27 cellular contexts compared by ENCODE assay signal in genomic region chr3:134038716-134039115, GRCh38. TPM values are rescaled to one million over a fixed set of nuclear protein-coding genes. Genes with fewer than 3 reads are reported as not detected.
DNase-seq lines count a peak whose midpoint lies in the region; ATAC-seq, FAIRE-seq and TF ChIP-seq lines count a peak whose summit lies in the region.
"Had no signal": no experiment of that assay in that cellular context is flagged by ENCODE, and none has a peak within 500 bp of the region (broad histone marks: within the 10 kb centered on the region; RNA-seq: fewer than 3 reads in every experiment).

No MANE protein-coding gene starts in this region.

- TF ChIP-seq CTCF in Peyer's patch (IDR thresholded peaks at IDR 0.05), result no peak
- no peak for TF ChIP-seq CTCF in HepG2 (CRISPR knock-in tag; IDR thresholded peaks at IDR 0.05)

- intact Hi-C loops in HepG2 (cut with micrococcal nuclease; ENCODE audit: unreplicated experiment) (loop anchor here (1.0 kb wide), 1 partner anchor 108 kb away; no protein-coding TSS in a partner anchor), posterior vena cava (cut with DNase I) (no loop called here)

- H3K9me3 ChIP-seq in Peyer's patch (no peaks in the 10 kb centered on the region), HepG2 (ENCODE audit: low read length) (no peaks in the 10 kb centered on the region)
- H3K9me3 ChIP-seq: thoracic aorta had no signal

- POLR2A ChIA-PET in HepG2 (lab: Yijun Ruan, JAX), result no interaction called here

- H3K9ac ChIP-seq in HepG2 (ENCODE audit: insufficient read depth, low read depth, low read length), result no peak overlapping the region

- no peak overlapping the region for H2AFZ ChIP-seq in HepG2 (ENCODE audit: low read length)

- 49% methylated on average over 4 of the region's 8 CpGs for WGBS in HepG2 (ENCODE audit: low lambda C conversion rate)

- BruUV-seq in HepG2 (replicated peaks; lab: Mats Ljungman, UMichigan), result no TSS peak

- H3K27me3 ChIP-seq in Peyer's patch (no peaks in the 10 kb centered on the region), HepG2 (ENCODE audit: control insufficient read depth in 1 of 2, insufficient read depth in 2 of 2, low read length in 2 of 2) (peaks cover 0 to 2% of the 10 kb centered on the region in 2 experiments; a peak in 1 of 5 replicates)
- H3K27me3 ChIP-seq: body of pancreas had no signal

- no peaks in the 10 kb centered on the region for H3K79me2 ChIP-seq in HepG2 (ENCODE audit: insufficient read depth, low read length)

- ATAC-seq in HepG2 (peak; percentile 28), GM21367 (IDR thresholded peaks at IDR 0.05; ENCODE audit: unreplicated experiment) (no peak), HG03139 (IDR thresholded peaks at IDR 0.05; ENCODE audit: unreplicated experiment) (no peak)
- ATAC-seq: activated CD4-positive, alpha-beta T cell treated with anti-CD3 and anti-CD28 coated beads for 36 hours; activated CD8-positive, alpha-beta T cell treated with anti-CD3 and anti-CD28 coated beads, Interleukin-2, amount 10 ng/mL, durations not matched to agents 7 days and 5 days had no signal

- no peaks in the 10 kb centered on the region for H4K20me1 ChIP-seq in HepG2 (ENCODE audit: insufficient read depth, low read length)

- H3K27ac ChIP-seq in Peyer's patch (peak overlapping the region in 3 of 4 donors; percentile 68 to 94 (median 89)), HepG2 (ENCODE audit: extremely low read length, insufficient read depth, low read length) (no peak overlapping the region)
- H3K27ac ChIP-seq: body of pancreas, dorsolateral prefrontal cortex, thoracic aorta had no signal

- no peak for TF ChIP-seq POLR2A in Peyer's patch (IDR thresholded peaks at IDR 0.05)
- TF ChIP-seq POLR2A in HepG2 (IDR thresholded peaks at IDR 0.05; ENCODE audit: insufficient read depth in 1 of 2, low read depth in 2 of 2, low read length in 2 of 2), result no peak

- H3K36me3 ChIP-seq in Peyer's patch (no peaks in the 10 kb centered on the region), HepG2 (replicated peaks in 1 of 2; ENCODE audit: control insufficient read depth in 1 of 2, insufficient read depth in 2 of 2, low read length in 2 of 2) (no peaks in the 10 kb centered on the region)
- H3K36me3 ChIP-seq: thoracic aorta had no signal

- CTCF ChIA-PET in HepG2 (lab: Yijun Ruan, JAX; ENCODE audit: low intra/inter-chr PET ratio, low total read pairs), result interaction anchor here (2.1 kb wide), 1 partner anchor 108 kb away, joined by 12 read pairs; no protein-coding TSS in a partner anchor

- H3K4me3 ChIP-seq in Peyer's patch, result peak overlapping the region in 1 of 4 donors; percentile 15
- H3K4me3 ChIP-seq in HepG2 (replicated peaks in 1 of 3; ENCODE audit: insufficient read depth in 1 of 3, low read depth in 2 of 3, low read length in 3 of 3), result peak overlapping the region in 1 of 3 experiments; percentile 44; a peak in 1 of 6 replicates
- H3K4me3 ChIP-seq: body of pancreas, dorsolateral prefrontal cortex, thoracic aorta had no signal

- H3K4me1 ChIP-seq in Peyer's patch (peaks cover 0 to 18% (median 0%) of the 10 kb centered on the region in 4 donors), HepG2 (ENCODE audit: insufficient read depth, low read length) (peaks cover 30% of the 10 kb centered on the region)
- H3K4me1 ChIP-seq: body of pancreas had no signal

- H3K4me2 ChIP-seq in HepG2 (ENCODE audit: low read depth, low read length), result peak overlapping the region; percentile 59

- peak; percentile 16 for DNase-seq in D341Med (ENCODE audit: low spot score)
- peak in 1 of 3 donors; percentile 54 for DNase-seq in Peyer's patch
- no peak for DNase-seq in HepG2 (ENCODE audit: low spot score)
- DNase-seq in posterior vena cava (ENCODE audit: low spot score), result peak; percentile 71
- no peak for DNase-seq in HK-2 (ENCODE audit: unreplicated experiment)
- DNase-seq in GM19238 (ENCODE audit: insufficient read length, low spot score), result no peak
- DNase-seq: activated CD4-positive, alpha-beta T cell treated with anti-CD3 and anti-CD28 coated beads for 36 hours; activated CD8-positive, alpha-beta T cell treated with anti-CD3 and anti-CD28 coated beads, Interleukin-2, amount 10 ng/mL, durations not matched to agents 7 days and 5 days; activated naive CD4-positive, alpha-beta T cell treated with anti-CD3 and anti-CD28 coated beads, Interleukin-2, amount 50 U/mL, for 16 hours; body of pancreas; CD4-positive, alpha-beta memory T cell; cerebellar nuclear complex; dorsolateral prefrontal cortex; EL; hypothalamus; left cardiac atrium; NCI-H1048; NCI-H1694; NCI-H446; NCI-H774; SIG-M5; stimulated activated naive CD4-positive, alpha-beta T cell treated with Interleukin-2 at 50 U/mL for 16 hours had no signal

- no peak for FAIRE-seq in HepG2 (lab: Jason Lieb, UNC)
- FAIRE-seq: endothelial cell of umbilical vein, GM18507 had no signal

- TF ChIP-seq EP300 in HepG2 (IDR thresholded peaks at IDR 0.05; ENCODE audit: low read depth in 2 of 2, low read length in 2 of 2), result no peak
- no peak for TF ChIP-seq EP300 in HepG2 (CRISPR knock-in tag; IDR thresholded peaks at IDR 0.05; ENCODE audit: borderline replicate concordance)

- in situ Hi-C loops in HepG2 (cut with HindIII; ENCODE audit: extremely low pct_ligation_motif_present, low pct_unique_long_range_greater_than_20kb), result no loop called here

- TF ChIP-seq RAD21 in HepG2 (CRISPR knock-in tag; IDR thresholded peaks at IDR 0.05), result no peak

TF ChIP-seq in HepG2, 621 proteins besides CTCF, POLR2A, EP300 and RAD21 (continues in another document):
- no peak for TF ChIP-seq CAMTA2 (CRISPR knock-in tag; IDR thresholded peaks at IDR 0.05; ENCODE audit: borderline replicate concordance)
- TF ChIP-seq MTF1 (CRISPR knock-in tag; IDR thresholded peaks at IDR 0.05), result no peak
- TF ChIP-seq, protein P1, sequence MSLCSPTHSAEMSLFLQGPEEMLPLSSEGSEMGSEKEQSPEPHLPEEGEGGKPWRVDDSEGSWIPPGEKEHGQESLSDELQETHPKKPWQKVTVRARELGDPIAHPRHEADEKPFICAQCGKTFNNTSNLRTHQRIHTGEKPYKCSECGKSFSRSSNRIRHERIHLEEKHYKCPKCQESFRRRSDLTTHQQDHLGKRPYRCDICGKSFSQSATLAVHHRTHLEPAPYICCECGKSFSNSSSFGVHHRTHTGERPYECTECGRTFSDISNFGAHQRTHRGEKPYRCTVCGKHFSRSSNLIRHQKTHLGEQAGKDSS (CRISPR knock-in tag; IDR thresholded peaks at IDR 0.05; ENCODE audit: borderline replicate concordance, low read depth), result no peak
- TF ChIP-seq, protein P2, sequence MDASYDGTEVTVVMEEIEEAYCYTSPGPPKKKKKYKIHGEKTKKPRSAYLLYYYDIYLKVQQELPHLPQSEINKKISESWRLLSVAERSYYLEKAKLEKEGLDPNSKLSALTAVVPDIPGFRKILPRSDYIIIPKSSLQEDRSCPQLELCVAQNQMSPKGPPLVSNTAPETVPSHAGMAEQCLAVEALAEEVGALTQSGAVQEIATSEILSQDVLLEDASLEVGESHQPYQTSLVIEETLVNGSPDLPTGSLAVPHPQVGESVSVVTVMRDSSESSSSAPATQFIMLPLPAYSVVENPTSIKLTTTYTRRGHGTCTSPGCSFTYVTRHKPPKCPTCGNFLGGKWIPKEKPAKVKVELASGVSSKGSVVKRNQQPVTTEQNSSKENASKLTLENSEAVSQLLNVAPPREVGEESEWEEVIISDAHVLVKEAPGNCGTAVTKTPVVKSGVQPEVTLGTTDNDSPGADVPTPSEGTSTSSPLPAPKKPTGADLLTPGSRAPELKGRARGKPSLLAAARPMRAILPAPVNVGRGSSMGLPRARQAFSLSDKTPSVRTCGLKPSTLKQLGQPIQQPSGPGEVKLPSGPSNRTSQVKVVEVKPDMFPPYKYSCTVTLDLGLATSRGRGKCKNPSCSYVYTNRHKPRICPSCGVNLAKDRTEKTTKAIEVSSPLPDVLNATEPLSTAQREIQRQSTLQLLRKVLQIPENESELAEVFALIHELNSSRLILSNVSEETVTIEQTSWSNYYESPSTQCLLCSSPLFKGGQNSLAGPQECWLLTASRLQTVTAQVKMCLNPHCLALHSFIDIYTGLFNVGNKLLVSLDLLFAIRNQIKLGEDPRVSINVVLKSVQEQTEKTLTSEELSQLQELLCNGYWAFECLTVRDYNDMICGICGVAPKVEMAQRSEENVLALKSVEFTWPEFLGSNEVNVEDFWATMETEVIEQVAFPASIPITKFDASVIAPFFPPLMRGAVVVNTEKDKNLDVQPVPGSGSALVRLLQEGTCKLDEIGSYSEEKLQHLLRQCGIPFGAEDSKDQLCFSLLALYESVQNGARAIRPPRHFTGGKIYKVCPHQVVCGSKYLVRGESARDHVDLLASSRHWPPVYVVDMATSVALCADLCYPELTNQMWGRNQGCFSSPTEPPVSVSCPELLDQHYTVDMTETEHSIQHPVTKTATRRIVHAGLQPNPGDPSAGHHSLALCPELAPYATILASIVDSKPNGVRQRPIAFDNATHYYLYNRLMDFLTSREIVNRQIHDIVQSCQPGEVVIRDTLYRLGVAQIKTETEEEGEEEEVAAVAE (CRISPR knock-in tag; IDR thresholded peaks at IDR 0.05; ENCODE audit: borderline replicate concordance), result no peak
- TF ChIP-seq ZNF737 (CRISPR knock-in tag; IDR thresholded peaks at IDR 0.05; ENCODE audit: borderline replicate concordance), result no peak

RNA-seq across cellular contexts. Expression of gene SLCO2A1, which starts 9.0 kb away (rescaled TPM):
- 10 to 100 TPM; 15.0 to 33.0 (median 19.2) TPM for total RNA-seq in Peyer's patch
- total RNA-seq in HepG2 (2016; rRNA removed; fragmentation: Illumina TruSeq; extraction: Trizol), result not detected in 2 replicates
- not detected in 2 replicates for total RNA-seq in HepG2 (2016; cell fraction: cytosol; rRNA removed; fragmentation: Illumina TruSeq; extraction: Trizol; ENCODE audit: low read depth)
- not detected in 2 replicates for total RNA-seq in HepG2 (2016; cell fraction: insoluble cytoplasmic fraction; rRNA removed; fragmentation: Illumina TruSeq; extraction: Trizol)
- not detected in 2 replicates for total RNA-seq in HepG2 (2016; cell fraction: membrane; rRNA removed; fragmentation: Illumina TruSeq; extraction: Trizol)
- total RNA-seq in HepG2 (2016; cell fraction: nucleus; rRNA removed; fragmentation: Illumina TruSeq; extraction: Trizol), result not detected in 2 replicates
- polyA plus RNA-seq in HepG2 (2011; rRNA removed), result 0.04 and 0.14 TPM in 2 replicates
- polyA plus RNA-seq in HepG2 (2011; cell fraction: cytosol; rRNA removed), result 0.03 TPM in 1 of 2 replicates, not detected in the other
- 0.12 and 0.59 TPM in 2 replicates for polyA plus RNA-seq in HepG2 (2011; cell fraction: nucleus; rRNA removed)
- 0.15 and 0.32 TPM in 2 replicates for polyA plus RNA-seq in HepG2 (2012)
- polyA plus RNA-seq in HepG2 (2016; cell fraction: cytosol; fragmentation: Illumina TruSeq; extraction: Trizol; ENCODE audit: low read depth), result not detected in 2 replicates
- polyA plus RNA-seq in HepG2 (2016; cell fraction: insoluble cytoplasmic fraction; fragmentation: Illumina TruSeq; extraction: Trizol; ENCODE audit: low read depth), result not detected in 2 replicates
- polyA plus RNA-seq in HepG2 (2016; cell fraction: membrane; fragmentation: Illumina TruSeq; extraction: Trizol; ENCODE audit: low read depth), result not detected in 2 replicates
- polyA plus RNA-seq in HepG2 (2016; cell fraction: nucleus; fragmentation: Illumina TruSeq; extraction: Trizol; ENCODE audit: insufficient read depth, low read depth), result not detected in 2 replicates
- 0.05 TPM in 1 of 2 replicates, not detected in the other for polyA minus RNA-seq in HepG2 (2011; rRNA and poly(A)+ RNA removed; ENCODE audit: low replicate concordance)
- polyA minus RNA-seq in HepG2 (2011; cell fraction: cytosol; rRNA and poly(A)+ RNA removed), result not detected in 2 replicates
- not detected in 2 replicates for polyA minus RNA-seq in HepG2 (2011; cell fraction: nucleus; rRNA and poly(A)+ RNA removed)
- 100 to 1,000 TPM in 1 of 2 donors, 10 to 100 TPM in 1; 87.8 to 102 TPM for total RNA-seq in posterior vena cava
- total RNA-seq: activated CD4-positive, alpha-beta T cell treated with anti-CD3 and anti-CD28 coated beads for 36 hours; activated CD8-positive, alpha-beta T cell treated with anti-CD3 and anti-CD28 coated beads, Interleukin-2, amount 10 ng/mL, durations not matched to agents 7 days and 5 days; CD4-positive, alpha-beta memory T cell had no signal
- polyA plus RNA-seq: CD4-positive, alpha-beta memory T cell had no signal

Comparison
In these comparisons a context has a peak if more than half of its experiments do, and no peak if none do; other contexts are left out.
1. DNase-seq: peak in D341Med (single experiment) and posterior vena cava (single experiment); none in HepG2 (single experiment), HK-2 (single experiment) and GM19238 (single experiment).
2. RNA of gene SLCO2A1, which starts 9.0 kb away (total RNA-seq): 87.8 to 102 TPM in posterior vena cava and 15.0 to 33.0 TPM in Peyer's patch; not detected in HepG2; every median in the first group is over 10 times any median in the second.